15 cellular contexts compared by ENCODE assay signal in the genomic region with DNA sequence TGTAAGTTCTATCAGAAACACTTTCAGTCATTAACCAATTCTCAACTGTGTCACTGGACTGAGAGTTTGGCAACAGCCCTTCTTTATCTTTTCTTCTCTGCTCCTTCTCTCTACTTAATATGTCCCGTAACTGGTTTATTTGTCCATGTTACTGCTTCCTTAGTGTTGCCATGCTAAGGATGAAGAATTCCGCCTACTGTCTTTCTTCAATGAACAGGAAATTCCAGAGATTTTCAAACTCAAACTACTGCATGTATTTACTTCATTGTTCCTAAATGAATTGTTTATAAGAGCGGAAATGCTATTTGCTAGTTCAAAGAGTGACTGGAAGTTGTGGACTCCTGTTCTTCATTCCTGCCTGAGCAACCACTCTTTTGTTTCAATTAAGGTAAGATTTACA.
"Had no signal": no experiment of that assay in that cellular context is flagged by ENCODE, and none has a peak within 500 bp of the region (broad histone marks: within the 10 kb centered on the region; RNA-seq: fewer than 3 reads in every experiment).

No MANE protein-coding gene starts in this region.

- DNase-seq: activated effector memory CD4-positive, alpha-beta T cell treated with Interleukin-2 at 50 U/mL for 16 hours; activated T-cell treated with anti-CD3 and anti-CD28 coated beads, Interleukin-2, amount 50 U/mL, for 1 hour; amygdala; hippocampal formation; left cardiac atrium; ovary; stimulated activated CD4-positive, alpha-beta T cell treated with anti-CD3 and anti-CD28 coated beads, Interleukin-12 subunit alpha, Interleukin-12 subunit beta, amount 100 ng/mL, for 4 hours; stimulated activated naive CD4-positive, alpha-beta T cell treated with Interleukin-2 at 50 U/mL for 16 hours; SW 1271 had no signal

- ATAC-seq: activated CD4-positive, CD25-positive, alpha-beta regulatory T cell treated with anti-CD3 and anti-CD28 coated beads, Interleukin-2, amount 50 U/mL, for 24 hours; activated naive CD4-positive, alpha-beta T cell treated with anti-CD3 and anti-CD28 coated beads, Interleukin-2, amount 50 U/mL, for 72 hours; left cardiac atrium; natural killer cell treated with Interleukin-12 subunit alpha and Interleukin-12 subunit beta and Interleukin-15 and Interleukin-18, amount 100 ng/mL, for 72 hours had no signal

- H3K36me3 Mint-ChIP-seq: natural killer cell treated with Interleukin-12 subunit alpha and Interleukin-12 subunit beta and Interleukin-15 and Interleukin-18, amount 100 ng/mL, for 72 hours; type B pancreatic cell had no signal

- H3K27ac Mint-ChIP-seq: activated naive CD4-positive, alpha-beta T cell treated with anti-CD3 and anti-CD28 coated beads, Interleukin-2, amount 50 U/mL, for 72 hours; memory B cell; natural killer cell treated with Interleukin-12 subunit alpha and Interleukin-12 subunit beta and Interleukin-15 and Interleukin-18, amount 100 ng/mL, for 72 hours; T-helper 2 cell treated with Interferon-gamma antibody and Interleukin-4, amounts not matched to agents 5 μg/mL and 100 μg/mL, for 36 hours; type B pancreatic cell had no signal

- H3K27me3 Mint-ChIP-seq: memory B cell; natural killer cell treated with Interleukin-12 subunit alpha and Interleukin-12 subunit beta and Interleukin-15 and Interleukin-18, amount 100 ng/mL, for 72 hours; type B pancreatic cell had no signal

- H3K27me3 ChIP-seq: ovary had no signal

- H3K36me3 ChIP-seq: ovary had no signal

- H3K4me3 ChIP-seq: ovary had no signal

- H3K4me3 Mint-ChIP-seq: memory B cell; natural killer cell treated with Interleukin-12 subunit alpha and Interleukin-12 subunit beta and Interleukin-15 and Interleukin-18, amount 100 ng/mL, for 72 hours; T-helper 2 cell treated with Interferon-gamma antibody and Interleukin-4, amounts not matched to agents 5 μg/mL and 100 μg/mL, for 36 hours; type B pancreatic cell had no signal

- H3K9me3 ChIP-seq: ovary had no signal

- H3K9me3 Mint-ChIP-seq: activated naive CD4-positive, alpha-beta T cell treated with anti-CD3 and anti-CD28 coated beads, Interleukin-2, amount 50 U/mL, for 72 hours; memory B cell; T-helper 2 cell treated with Interferon-gamma antibody and Interleukin-4, amounts not matched to agents 5 μg/mL and 100 μg/mL, for 36 hours; type B pancreatic cell had no signal

- H3K27ac ChIP-seq: ovary had no signal
